Comparison of ENCODE assay signal across 1 cellular context in the genomic region with DNA sequence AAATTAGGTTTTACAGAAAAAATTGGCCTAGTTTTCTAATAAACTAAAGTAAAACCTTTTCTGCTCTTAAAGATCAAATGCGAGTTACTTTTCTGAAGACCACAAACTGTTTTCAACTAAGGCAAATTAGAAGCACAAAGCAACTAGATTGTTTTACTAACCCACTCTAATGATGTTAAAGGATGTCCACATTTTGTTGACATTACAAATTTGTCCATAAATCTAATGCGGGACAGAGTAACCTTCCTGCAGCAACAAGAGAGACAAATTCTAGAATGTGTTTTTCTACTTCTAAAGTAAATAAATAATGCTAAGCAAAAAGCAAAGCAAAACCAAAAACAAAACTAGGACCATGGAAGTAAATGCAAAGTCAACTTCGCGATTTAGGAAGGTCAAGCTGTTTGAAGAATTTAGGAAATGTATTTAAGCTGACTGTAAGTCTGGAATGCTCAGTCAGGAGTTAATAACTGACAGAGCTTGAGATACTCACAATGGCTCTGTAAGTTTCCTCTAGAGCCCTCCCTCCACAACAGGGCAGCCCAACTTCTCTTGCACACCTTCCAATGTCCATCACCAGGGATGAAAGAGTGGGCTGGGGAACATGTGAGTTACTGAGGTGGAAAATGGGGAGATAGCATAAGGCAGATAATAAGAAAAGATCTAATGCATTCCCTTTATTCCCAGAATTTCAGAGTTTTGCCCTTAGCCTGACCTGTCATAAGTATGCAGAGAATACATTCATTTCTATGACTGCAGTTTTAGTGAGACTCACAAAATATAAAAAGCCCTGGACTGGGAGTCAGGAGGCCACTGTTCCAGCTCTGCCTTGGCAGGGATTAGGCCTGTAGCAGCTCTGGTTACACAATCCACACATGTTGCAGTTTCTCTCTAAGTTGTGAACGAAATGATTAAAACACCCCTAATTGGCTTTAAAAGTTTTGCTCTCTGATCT.
TF ChIP-seq lines count a peak whose summit lies in the region.

No MANE protein-coding gene starts in this region.

TF ChIP-seq in HepG2, 621 proteins besides CTCF, POLR2A, EP300 and RAD21 (continued from another document and continues in another):
- TF ChIP-seq CERS6 (CRISPR knock-in tag; IDR thresholded peaks at IDR 0.05) (no peak), SOX5 (CRISPR knock-in tag; IDR thresholded peaks at IDR 0.05; ENCODE audit: borderline replicate concordance) (peak; percentile 66; the same call in 1 of the 2 replicates), ZNF777 (CRISPR knock-in tag; IDR thresholded peaks at IDR 0.05) (no peak), ZNF772 (CRISPR knock-in tag; IDR thresholded peaks at IDR 0.05) (no peak), IKZF5 (CRISPR knock-in tag; IDR thresholded peaks at IDR 0.05) (no peak), ZNF768 (CRISPR knock-in tag; IDR thresholded peaks at IDR 0.05) (no peak), FOSL2 (CRISPR knock-in tag; IDR thresholded peaks at IDR 0.05) (peak; percentile 26; the same call in 1 of the 2 replicates), MAFF (IDR thresholded peaks at IDR 0.05; ENCODE audit: low read depth, low read length) (peak; percentile 85), SOX6 (IDR thresholded peaks at IDR 0.05) (no peak), SOX6 (CRISPR knock-in tag; IDR thresholded peaks at IDR 0.05) (peak; percentile 63), CREBL2 (CRISPR knock-in tag; IDR thresholded peaks at IDR 0.05; ENCODE audit: borderline replicate concordance) (no peak), ZNF839 (CRISPR knock-in tag; IDR thresholded peaks at IDR 0.05; ENCODE audit: borderline replicate concordance) (no peak), ZFX (CRISPR knock-in tag; IDR thresholded peaks at IDR 0.05; ENCODE audit: low read depth) (peak; percentile 42; the same call in 1 of the 2 replicates), MEF2D (CRISPR knock-in tag; IDR thresholded peaks at IDR 0.05) (no peak), SMAD1 (CRISPR knock-in tag; IDR thresholded peaks at IDR 0.05; ENCODE audit: borderline replicate concordance, low read depth) (no peak), SP4 (CRISPR knock-in tag; IDR thresholded peaks at IDR 0.05) (no peak), SP5 (CRISPR knock-in tag; IDR thresholded peaks at IDR 0.05; ENCODE audit: borderline replicate concordance, low read depth) (peak; percentile 49; the same call in 1 of the 2 replicates), POLR2AphosphoS2 (IDR thresholded peaks at IDR 0.05; ENCODE audit: low read depth, low read length) (no peak), ZNF263 (CRISPR knock-in tag; IDR thresholded peaks at IDR 0.05) (no peak; the same call in 1 of the 2 replicates), ZNF136 (CRISPR knock-in tag; IDR thresholded peaks at IDR 0.05; ENCODE audit: low read depth) (no peak; the same call in 1 of the 2 replicates), ZNF333 (CRISPR knock-in tag; IDR thresholded peaks at IDR 0.05; ENCODE audit: borderline replicate concordance) (no peak), CCAR2 (optimal IDR thresholded peaks at IDR 0.05; ENCODE audit: low read depth, low read length) (no peak), UBTF (CRISPR knock-in tag; IDR thresholded peaks at IDR 0.05) (no peak), ZFP90 (CRISPR knock-in tag; IDR thresholded peaks at IDR 0.05; ENCODE audit: borderline replicate concordance) (no peak), MTA3 (CRISPR knock-in tag; IDR thresholded peaks at IDR 0.05) (no peak), HOXA9 (CRISPR knock-in tag; IDR thresholded peaks at IDR 0.05; ENCODE audit: borderline replicate concordance) (no peak), PBX2 (CRISPR knock-in tag; IDR thresholded peaks at IDR 0.05) (peak; percentile 59; the same call in 1 of the 2 replicates), ZNF12 (CRISPR knock-in tag; IDR thresholded peaks at IDR 0.05) (no peak), ZNF20 (CRISPR knock-in tag; IDR thresholded peaks at IDR 0.05) (no peak), ARID2 (CRISPR knock-in tag; IDR thresholded peaks at IDR 0.05; ENCODE audit: borderline replicate concordance) (no peak), NR2C2 (CRISPR knock-in tag; IDR thresholded peaks at IDR 0.05; ENCODE audit: borderline replicate concordance) (no peak), SCMH1 (CRISPR knock-in tag; IDR thresholded peaks at IDR 0.05; ENCODE audit: borderline replicate concordance) (no peak), PCBP2 (optimal IDR thresholded peaks at IDR 0.05; ENCODE audit: low read depth, low read length, poor library complexity, severe bottlenecking) (no peak), SMC3 (IDR thresholded peaks at IDR 0.05; ENCODE audit: low read length) (peak; percentile 9; the same call in 1 of the 2 replicates), DBP (CRISPR knock-in tag; IDR thresholded peaks at IDR 0.05; ENCODE audit: not compliant biosample characterization) (no peak)
- TF ChIP-seq, protein P1, sequence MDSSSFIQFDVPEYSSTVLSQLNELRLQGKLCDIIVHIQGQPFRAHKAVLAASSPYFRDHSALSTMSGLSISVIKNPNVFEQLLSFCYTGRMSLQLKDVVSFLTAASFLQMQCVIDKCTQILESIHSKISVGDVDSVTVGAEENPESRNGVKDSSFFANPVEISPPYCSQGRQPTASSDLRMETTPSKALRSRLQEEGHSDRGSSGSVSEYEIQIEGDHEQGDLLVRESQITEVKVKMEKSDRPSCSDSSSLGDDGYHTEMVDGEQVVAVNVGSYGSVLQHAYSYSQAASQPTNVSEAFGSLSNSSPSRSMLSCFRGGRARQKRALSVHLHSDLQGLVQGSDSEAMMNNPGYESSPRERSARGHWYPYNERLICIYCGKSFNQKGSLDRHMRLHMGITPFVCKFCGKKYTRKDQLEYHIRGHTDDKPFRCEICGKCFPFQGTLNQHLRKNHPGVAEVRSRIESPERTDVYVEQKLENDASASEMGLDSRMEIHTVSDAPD (CRISPR knock-in tag; IDR thresholded peaks at IDR 0.05) = 0 out of 2 replicates have a peak, but pooled peaks have one; percentile 39
- TF ChIP-seq, protein P2, sequence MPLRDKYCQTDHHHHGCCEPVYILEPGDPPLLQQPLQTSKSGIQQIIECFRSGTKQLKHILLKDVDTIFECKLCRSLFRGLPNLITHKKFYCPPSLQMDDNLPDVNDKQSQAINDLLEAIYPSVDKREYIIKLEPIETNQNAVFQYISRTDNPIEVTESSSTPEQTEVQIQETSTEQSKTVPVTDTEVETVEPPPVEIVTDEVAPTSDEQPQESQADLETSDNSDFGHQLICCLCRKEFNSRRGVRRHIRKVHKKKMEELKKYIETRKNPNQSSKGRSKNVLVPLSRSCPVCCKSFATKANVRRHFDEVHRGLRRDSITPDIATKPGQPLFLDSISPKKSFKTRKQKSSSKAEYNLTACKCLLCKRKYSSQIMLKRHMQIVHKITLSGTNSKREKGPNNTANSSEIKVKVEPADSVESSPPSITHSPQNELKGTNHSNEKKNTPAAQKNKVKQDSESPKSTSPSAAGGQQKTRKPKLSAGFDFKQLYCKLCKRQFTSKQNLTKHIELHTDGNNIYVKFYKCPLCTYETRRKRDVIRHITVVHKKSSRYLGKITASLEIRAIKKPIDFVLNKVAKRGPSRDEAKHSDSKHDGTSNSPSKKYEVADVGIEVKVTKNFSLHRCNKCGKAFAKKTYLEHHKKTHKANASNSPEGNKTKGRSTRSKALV (CRISPR knock-in tag; IDR thresholded peaks at IDR 0.05) = 0 out of 2 replicates have a peak, but pooled peaks have one; percentile 25
- TF ChIP-seq, protein P3, sequence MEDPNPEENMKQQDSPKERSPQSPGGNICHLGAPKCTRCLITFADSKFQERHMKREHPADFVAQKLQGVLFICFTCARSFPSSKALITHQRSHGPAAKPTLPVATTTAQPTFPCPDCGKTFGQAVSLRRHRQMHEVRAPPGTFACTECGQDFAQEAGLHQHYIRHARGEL (CRISPR knock-in tag; IDR thresholded peaks at IDR 0.05) = no peak
- TF ChIP-seq, protein P4, sequence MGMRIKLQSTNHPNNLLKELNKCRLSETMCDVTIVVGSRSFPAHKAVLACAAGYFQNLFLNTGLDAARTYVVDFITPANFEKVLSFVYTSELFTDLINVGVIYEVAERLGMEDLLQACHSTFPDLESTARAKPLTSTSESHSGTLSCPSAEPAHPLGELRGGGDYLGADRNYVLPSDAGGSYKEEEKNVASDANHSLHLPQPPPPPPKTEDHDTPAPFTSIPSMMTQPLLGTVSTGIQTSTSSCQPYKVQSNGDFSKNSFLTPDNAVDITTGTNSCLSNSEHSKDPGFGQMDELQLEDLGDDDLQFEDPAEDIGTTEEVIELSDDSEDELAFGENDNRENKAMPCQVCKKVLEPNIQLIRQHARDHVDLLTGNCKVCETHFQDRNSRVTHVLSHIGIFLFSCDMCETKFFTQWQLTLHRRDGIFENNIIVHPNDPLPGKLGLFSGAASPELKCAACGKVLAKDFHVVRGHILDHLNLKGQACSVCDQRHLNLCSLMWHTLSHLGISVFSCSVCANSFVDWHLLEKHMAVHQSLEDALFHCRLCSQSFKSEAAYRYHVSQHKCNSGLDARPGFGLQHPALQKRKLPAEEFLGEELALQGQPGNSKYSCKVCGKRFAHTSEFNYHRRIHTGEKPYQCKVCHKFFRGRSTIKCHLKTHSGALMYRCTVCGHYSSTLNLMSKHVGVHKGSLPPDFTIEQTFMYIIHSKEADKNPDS (CRISPR knock-in tag; IDR thresholded peaks at IDR 0.05) = no peak
- TF ChIP-seq, protein P5, sequence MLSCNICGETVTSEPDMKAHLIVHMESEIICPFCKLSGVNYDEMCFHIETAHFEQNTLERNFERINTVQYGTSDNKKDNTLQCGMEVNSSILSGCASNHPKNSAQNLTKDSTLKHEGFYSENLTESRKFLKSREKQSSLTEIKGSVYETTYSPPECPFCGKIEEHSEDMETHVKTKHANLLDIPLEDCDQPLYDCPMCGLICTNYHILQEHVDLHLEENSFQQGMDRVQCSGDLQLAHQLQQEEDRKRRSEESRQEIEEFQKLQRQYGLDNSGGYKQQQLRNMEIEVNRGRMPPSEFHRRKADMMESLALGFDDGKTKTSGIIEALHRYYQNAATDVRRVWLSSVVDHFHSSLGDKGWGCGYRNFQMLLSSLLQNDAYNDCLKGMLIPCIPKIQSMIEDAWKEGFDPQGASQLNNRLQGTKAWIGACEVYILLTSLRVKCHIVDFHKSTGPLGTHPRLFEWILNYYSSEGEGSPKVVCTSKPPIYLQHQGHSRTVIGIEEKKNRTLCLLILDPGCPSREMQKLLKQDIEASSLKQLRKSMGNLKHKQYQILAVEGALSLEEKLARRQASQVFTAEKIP (CRISPR knock-in tag; IDR thresholded peaks at IDR 0.05; ENCODE audit: borderline replicate concordance) = no peak
- TF ChIP-seq, protein P6, sequence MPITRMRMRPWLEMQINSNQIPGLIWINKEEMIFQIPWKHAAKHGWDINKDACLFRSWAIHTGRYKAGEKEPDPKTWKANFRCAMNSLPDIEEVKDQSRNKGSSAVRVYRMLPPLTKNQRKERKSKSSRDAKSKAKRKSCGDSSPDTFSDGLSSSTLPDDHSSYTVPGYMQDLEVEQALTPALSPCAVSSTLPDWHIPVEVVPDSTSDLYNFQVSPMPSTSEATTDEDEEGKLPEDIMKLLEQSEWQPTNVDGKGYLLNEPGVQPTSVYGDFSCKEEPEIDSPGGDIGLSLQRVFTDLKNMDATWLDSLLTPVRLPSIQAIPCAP (CRISPR knock-in tag; IDR thresholded peaks at IDR 0.05; ENCODE audit: low read depth) = no peak
- TF ChIP-seq, protein P7, sequence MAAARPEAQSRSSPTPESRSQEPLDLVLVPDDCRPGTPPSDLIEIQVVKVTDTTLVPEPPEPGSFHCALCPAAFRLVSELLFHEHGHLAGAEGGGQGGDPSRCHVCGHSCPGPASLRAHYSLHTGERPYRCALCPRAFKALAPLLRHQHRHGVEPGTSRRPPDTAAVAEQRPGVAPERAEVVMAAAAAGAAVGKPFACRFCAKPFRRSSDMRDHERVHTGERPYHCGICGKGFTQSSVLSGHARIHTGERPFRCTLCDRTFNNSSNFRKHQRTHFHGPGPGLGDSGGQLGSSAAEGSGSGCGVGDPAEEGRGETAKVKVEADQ (CRISPR knock-in tag; IDR thresholded peaks at IDR 0.05; ENCODE audit: borderline replicate concordance) = no peak
